ENCODE assay signal across 23 cellular contexts in genomic region chr2:55848096-55848495, GRCh38.
"Had no signal": no experiment of that assay in that cellular context is flagged by ENCODE, and none has a peak within 500 bp of the region (broad histone marks: within the 10 kb centered on the region; RNA-seq: fewer than 3 reads in every experiment).

No MANE protein-coding gene starts in this region.

- H3K4me3 Mint-ChIP-seq: activated B cell treated with CpG ODN at 0.5 μM for 24 hours; activated CD4-positive, alpha-beta T cell treated with anti-CD3 and anti-CD28 coated beads, Interleukin-2, amount 10 ng/mL, durations not matched to agents 24 days and 14 days; activated CD8-positive, alpha-beta memory T cell treated with anti-CD3 and anti-CD28 coated beads, Interleukin-2, amount 10 ng/mL, durations not matched to agents 7 days and 5 days; activated naive CD4-positive, alpha-beta T cell treated with anti-CD3 and anti-CD28 coated beads, Interleukin-2, amount 10 ng/mL, durations not matched to agents 7 days and 5 days; activated T-cell treated with anti-CD3 and anti-CD28 coated beads, Interleukin-2, amount 50 U/mL, for 24 hours had no signal

- H3K27ac Mint-ChIP-seq: activated B cell treated with CpG ODN at 0.5 μM for 24 hours; activated CD4-positive, alpha-beta T cell treated with anti-CD3 and anti-CD28 coated beads, Interleukin-2, amount 10 ng/mL, durations not matched to agents 24 days and 14 days; activated CD8-positive, alpha-beta memory T cell treated with anti-CD3 and anti-CD28 coated beads, Interleukin-2, amount 10 ng/mL, durations not matched to agents 7 days and 5 days; activated naive CD4-positive, alpha-beta T cell treated with anti-CD3 and anti-CD28 coated beads, Interleukin-2, amount 10 ng/mL, durations not matched to agents 7 days and 5 days; activated T-cell treated with anti-CD3 and anti-CD28 coated beads, Interleukin-2, amount 50 U/mL, for 24 hours had no signal

- H3K4me1 Mint-ChIP-seq: activated CD4-positive, alpha-beta T cell treated with anti-CD3 and anti-CD28 coated beads, Interleukin-2, amount 10 ng/mL, durations not matched to agents 24 days and 14 days; activated CD8-positive, alpha-beta memory T cell treated with anti-CD3 and anti-CD28 coated beads, Interleukin-2, amount 10 ng/mL, durations not matched to agents 7 days and 5 days; activated naive CD4-positive, alpha-beta T cell treated with anti-CD3 and anti-CD28 coated beads, Interleukin-2, amount 10 ng/mL, durations not matched to agents 7 days and 5 days had no signal

- H3K9me3 ChIP-seq: breast epithelium had no signal

- H3K27ac ChIP-seq: breast epithelium had no signal

- H3K4me1 ChIP-seq: breast epithelium had no signal

- DNase-seq: activated B cell treated with CpG ODN at 0.5 μM for 24 hours; activated CD4-positive, alpha-beta T cell treated with anti-CD3 and anti-CD28 coated beads for 1 hour; activated CD4-positive, alpha-beta T cell treated with anti-CD3 and anti-CD28 coated beads, Interleukin-2, amount 10 ng/mL, durations not matched to agents 24 days and 14 days; activated CD4-positive, alpha-beta T cell treated with anti-CD3 and anti-CD28 coated beads, Interleukin-2, amount 50 U/mL, for 48 hours; activated CD8-positive, alpha-beta memory T cell treated with anti-CD3 and anti-CD28 coated beads, Interleukin-2, amount 10 ng/mL, durations not matched to agents 7 days and 5 days; activated gamma-delta T cell treated with Interleukin-2 at 50 U/mL for 16 hours; activated naive CD4-positive, alpha-beta T cell treated with anti-CD3 and anti-CD28 coated beads, Interleukin-2, amount 10 ng/mL, durations not matched to agents 7 days and 5 days; activated T-cell treated with anti-CD3 and anti-CD28 coated beads, Interleukin-2, amount 50 U/mL, for 24 hours; aorta; caudate nucleus; KG1; NCI-H1105; NCI-H1436; NCI-H1694 treated with DMSO at 0.1 percent for 48 hours; NCI-H2081; NCI-H510A treated with DMSO at 0.1 percent for 48 hours; NCI-H69; NK-92 treated with Interleukin-12 subunit alpha and Interleukin-12 subunit beta, amount 100 ng/mL, for 24 hours; OCI-M1; SIG-M5; T-helper 2 cell; T1000 had no signal

- H3K4me3 ChIP-seq: breast epithelium had no signal

- H3K27me3 Mint-ChIP-seq: activated B cell treated with CpG ODN at 0.5 μM for 24 hours; activated CD4-positive, alpha-beta T cell treated with anti-CD3 and anti-CD28 coated beads, Interleukin-2, amount 10 ng/mL, durations not matched to agents 24 days and 14 days; activated naive CD4-positive, alpha-beta T cell treated with anti-CD3 and anti-CD28 coated beads, Interleukin-2, amount 10 ng/mL, durations not matched to agents 7 days and 5 days had no signal

- ATAC-seq: activated CD8-positive, alpha-beta memory T cell treated with anti-CD3 and anti-CD28 coated beads, Interleukin-2, amount 10 ng/mL, durations not matched to agents 7 days and 5 days had no signal

- H3K36me3 Mint-ChIP-seq: activated CD8-positive, alpha-beta memory T cell treated with anti-CD3 and anti-CD28 coated beads, Interleukin-2, amount 10 ng/mL, durations not matched to agents 7 days and 5 days; activated naive CD4-positive, alpha-beta T cell treated with anti-CD3 and anti-CD28 coated beads, Interleukin-2, amount 10 ng/mL, durations not matched to agents 7 days and 5 days had no signal

- H3K27me3 ChIP-seq: breast epithelium had no signal

- H3K36me3 ChIP-seq: breast epithelium had no signal

- H3K9me3 Mint-ChIP-seq: activated B cell treated with CpG ODN at 0.5 μM for 24 hours; activated CD4-positive, alpha-beta T cell treated with anti-CD3 and anti-CD28 coated beads, Interleukin-2, amount 10 ng/mL, durations not matched to agents 24 days and 14 days had no signal
